Comparison of ENCODE assay signal across 9 cellular contexts in genomic region chr16:85057212-85057889, GRCh38. TPM values are rescaled to one million over a fixed set of nuclear protein-coding genes. Genes with fewer than 3 reads are reported as not detected.
DNase-seq lines count a peak whose midpoint lies in the region; ATAC-seq and TF ChIP-seq lines count a peak whose summit lies in the region.
"Had no signal": no experiment of that assay in that cellular context is flagged by ENCODE, and none has a peak within 500 bp of the region (broad histone marks: within the 10 kb centered on the region; RNA-seq: fewer than 3 reads in every experiment).

No MANE protein-coding gene starts in this region.

- H3K9me3 ChIP-seq in Peyer's patch, result no peaks in the 10 kb centered on the region

- TF ChIP-seq POLR2A in Peyer's patch (IDR thresholded peaks at IDR 0.05), result no peak

- no peaks in the 10 kb centered on the region for H3K36me3 ChIP-seq in Peyer's patch

- peak overlapping the region in 3 of 4 donors; percentile 59 to 85 (median 70) for H3K27ac ChIP-seq in Peyer's patch

- H3K27me3 ChIP-seq in Peyer's patch, result no peaks in the 10 kb centered on the region

- TF ChIP-seq CTCF in Peyer's patch (IDR thresholded peaks at IDR 0.05) (peak in 4 of 6 experiments; percentile 4 to 40 (median 31)), fibroblast of villous mesenchyme (IDR thresholded peaks at IDR 0.05; ENCODE audit: insufficient read depth, low read depth, low read length) (peak; percentile 25)

- peak; percentile 11 for DNase-seq in stimulated activated CD4-positive, alpha-beta T cell treated with anti-CD3 and anti-CD28 coated beads, Interleukin-1b, Interleukin-23, amount 100 ng/mL, for 48 hours
- no peak for DNase-seq in stimulated activated CD4-positive, alpha-beta T cell treated with anti-CD3 and anti-CD28 coated beads, Interleukin-12 subunit alpha, Interleukin-12 subunit beta, amount 100 ng/mL, for 4 hours
- DNase-seq in Peyer's patch (peak in 1 of 3 donors; percentile 29), fibroblast of villous mesenchyme (ENCODE audit: low read depth) (no peak), NK-92 (lab: John Stamatoyannopoulos, UW; ENCODE audit: unreplicated experiment) (no peak)

- no peak for ATAC-seq in GM19328 (IDR thresholded peaks at IDR 0.05; ENCODE audit: unreplicated experiment)
- no peak for ATAC-seq in HG02981 (IDR thresholded peaks at IDR 0.05; ENCODE audit: unreplicated experiment)
- ATAC-seq in HG02970 (IDR thresholded peaks at IDR 0.05; ENCODE audit: low FRiP score, unreplicated experiment), result no peak

- H3K4me1 ChIP-seq in Peyer's patch, result peaks cover 0 to 35% (median 25%) of the 10 kb centered on the region in 4 donors

- H3K4me3 ChIP-seq in Peyer's patch (no peak overlapping the region), fibroblast of villous mesenchyme (ENCODE audit: low read depth, low read length) (no peak overlapping the region)

RNA-seq across cellular contexts. Expression of gene KIAA0513, which starts 29.8 kb away (rescaled TPM):
- total RNA-seq in Peyer's patch, result 10 to 100 TPM; 17.7 to 52.0 (median 23.9) TPM
- total RNA-seq in fibroblast of villous mesenchyme, result 17.7 and 26.3 TPM in 2 replicates

RNA-seq across cellular contexts. Expression of gene ZDHHC7, which starts 46.0 kb away (rescaled TPM):
- total RNA-seq in Peyer's patch, result 10 to 100 TPM; 24.8 to 89.1 (median 69.6) TPM
- total RNA-seq in fibroblast of villous mesenchyme, result 109 and 164 TPM in 2 replicates

RNA-seq across cellular contexts. Expression of gene CIBAR2, which starts 54.9 kb away (rescaled TPM):
- total RNA-seq in Peyer's patch (not detected), fibroblast of villous mesenchyme (not detected in 2 replicates)
- total RNA-seq: dermis microvascular lymphatic vessel endothelial cell had no signal
